ENCODE assay signal across 8 cellular contexts in genomic region chr19:39845621-39846175, GRCh38. TPM values are rescaled to one million over a fixed set of nuclear protein-coding genes. Genes with fewer than 3 reads are reported as not detected.
DNase-seq lines count a peak whose midpoint lies in the region; ATAC-seq and TF ChIP-seq lines count a peak whose summit lies in the region.

No MANE protein-coding gene starts in this region.

- POLR2A ChIA-PET in A673 (lab: Charles Lee; ENCODE audit: low non-redundant PET): interaction anchor here (1.0 kb wide), 1 partner anchor 12 kb away, joined by 3 read pairs; the partner anchor contains the start of gene DYRK1B

- TSS peak; percentile 62 for BruUV-seq in A673 (replicated peaks; lab: Mats Ljungman, UMichigan)

- 0 out of 2 replicates have a peak, but pooled peaks have one; percentile 19 for TF ChIP-seq CTCF in A673 (conservative IDR thresholded peaks at IDR 0.05; ENCODE audit: low read depth, low read length)
- peak; percentile 16 for TF ChIP-seq CTCF in GM13977 (IDR thresholded peaks at IDR 0.05; ENCODE audit: extremely low read depth, insufficient read depth, missing control alignments)
- TF ChIP-seq CTCF in brain microvascular endothelial cell (IDR thresholded peaks at IDR 0.05; ENCODE audit: low read depth, low read length, missing control alignments): peak; percentile 49

- in situ Hi-C loops in GM13977 (cut with MboI; ENCODE audit: low pct_unique_long_range_greater_than_20kb, low sequenced_read_pairs, unreplicated experiment): loop anchor here (10.0 kb wide), 3 partner anchors 51 to 301 kb away; partner anchors contain the start of gene EID2
- in situ Hi-C loops in brain microvascular endothelial cell (cut with HindIII; ENCODE audit: low pct_ligation_motif_present, low sequenced_read_pairs): no loop called here

- intact Hi-C loops in A673 (cut with micrococcal nuclease; ENCODE audit: unreplicated experiment) (loop anchor here (2.0 kb wide), 1 partner anchor 79 kb away; no protein-coding TSS in a partner anchor), left colon (cut with DNase I, micrococcal nuclease) (no loop called here)

- ATAC-seq in left colon (peak; percentile 32), GM18505 (IDR thresholded peaks at IDR 0.05; ENCODE audit: unreplicated experiment) (no peak)

- H3K36me3 ChIP-seq in A673 (ENCODE audit: insufficient read depth, low read length, poor library complexity, severe bottlenecking): no peaks in the 10 kb centered on the region
- no peaks in the 10 kb centered on the region for H3K36me3 ChIP-seq in brain microvascular endothelial cell (replicated peaks)

- H3K27ac ChIP-seq in A673 (ENCODE audit: low read depth, low read length, poor library complexity, severe bottlenecking): peak overlapping the region; percentile 95
- peak overlapping the region; percentile 22 for H3K27ac ChIP-seq in brain microvascular endothelial cell
- peak overlapping the region; percentile 91 for H3K27ac ChIP-seq in substantia nigra (ENCODE audit: low read depth, low read length, poor library complexity, severe bottlenecking)

- H3K27me3 ChIP-seq in A673 (replicated peaks; ENCODE audit: insufficient read depth, low read depth, low read length, poor library complexity): no peaks in the 10 kb centered on the region
- no peaks in the 10 kb centered on the region for H3K27me3 ChIP-seq in brain microvascular endothelial cell (replicated peaks)

- H3K4me1 ChIP-seq in A673 (ENCODE audit: insufficient read depth, low read length, poor library complexity, severe bottlenecking): peaks cover 34% of the 10 kb centered on the region

- no peak for TF ChIP-seq POLR2A in GM18505 (IDR thresholded peaks at IDR 0.05; ENCODE audit: borderline replicate concordance, extremely low read depth, insufficient read depth, insufficient read length)

- no peaks in the 10 kb centered on the region for H3K9me3 ChIP-seq in A673 (ENCODE audit: low read depth, low read length, poor library complexity, severe bottlenecking)

- peak; percentile 58 for DNase-seq in A673 (ENCODE audit: low spot score)
- no peak for DNase-seq in GM13977 (ENCODE audit: low spot score)
- peak; percentile 51 for DNase-seq in NCI-H69 (lab: John Stamatoyannopoulos, UW)
- no peak for DNase-seq in brain microvascular endothelial cell
- no peak for DNase-seq in left colon
- no peak for DNase-seq in substantia nigra (lab: John Stamatoyannopoulos, UW)
- DNase-seq in KG1 (lab: John Stamatoyannopoulos, UW): no peak

- H3K4me3 ChIP-seq in A673 (ENCODE audit: low read depth, low read length, poor library complexity, severe bottlenecking) (peak overlapping the region; percentile 93), brain microvascular endothelial cell (ENCODE audit: low read depth, low read length) (peak overlapping the region; percentile 84)

- CTCF ChIA-PET in A673 (lab: Charles Lee): interaction anchor here (1.0 kb wide), 1 partner anchor 12 kb away, joined by 4 read pairs; the partner anchor contains the start of gene DYRK1B

RNA-seq across cellular contexts. Expression of gene FBL, which starts 0.5 kb away (rescaled TPM):
- 573 and 581 TPM in 2 replicates for total RNA-seq in A673 (2021)
- total RNA-seq in left colon: 100 to 1,000 TPM; 128 to 166 TPM

RNA-seq across cellular contexts. Expression of gene DYRK1B, which starts 11.7 kb away (rescaled TPM):
- total RNA-seq in A673 (2021) (16.0 and 19.0 TPM in 2 replicates), left colon (10 to 100 TPM in 1 of 2 donors, 1 to 10 TPM in 1; 7.6 to 16.3 TPM)

Comparison
In these comparisons a context has a peak if more than half of its experiments do, and no peak if none do; other contexts are left out.
1. DNase-seq: peak in A673 (single experiment) and NCI-H69 (single experiment); none in GM13977 (single experiment), brain microvascular endothelial cell (single experiment), left colon (0 of 2), substantia nigra (0 of 49) and KG1 (single experiment).
2. H3K27ac ChIP-seq: peak in every context shown above with its lines; median percentile 95 in A673; 91 in substantia nigra; 22 in brain microvascular endothelial cell.
3. Peak in every context shown above with its lines, with median percentiles within 50 percentile points of each other: CTCF ChIP-seq.